In the genomic region with DNA sequence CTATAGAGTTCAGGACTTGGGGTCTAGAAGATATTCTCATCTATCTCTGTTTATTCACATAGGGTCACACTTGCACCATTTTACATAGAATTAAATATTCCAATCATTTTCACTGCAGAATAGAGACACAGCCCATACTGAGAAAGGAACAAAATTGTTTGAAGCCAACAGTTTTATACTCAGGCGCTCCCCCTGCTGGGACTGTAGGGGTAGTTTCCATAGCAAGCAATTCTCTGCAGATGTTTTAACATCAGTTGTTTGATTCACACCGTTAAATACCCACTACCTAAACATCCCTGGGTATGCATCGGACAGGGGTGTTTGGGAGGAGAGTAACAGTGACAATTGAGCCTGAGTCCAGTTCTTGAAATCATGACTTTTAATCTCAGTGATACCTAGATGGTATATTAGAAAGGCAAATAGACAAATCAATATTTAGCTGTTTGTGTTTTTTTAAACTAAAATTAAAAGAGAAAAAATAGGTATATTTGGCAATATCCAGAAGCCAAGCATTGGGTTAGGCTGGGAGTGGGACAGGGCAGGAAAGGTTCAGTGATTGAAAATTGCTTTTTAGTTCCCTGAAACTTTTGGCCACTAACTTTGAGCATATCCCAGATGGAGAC, we compare ENCODE assay signal across 9 cellular contexts.
DNase-seq lines count a peak whose midpoint lies in the region; ATAC-seq and TF ChIP-seq lines count a peak whose summit lies in the region.
"Had no signal": no experiment of that assay in that cellular context is flagged by ENCODE, and none has a peak within 500 bp of the region (broad histone marks: within the 10 kb centered on the region; RNA-seq: fewer than 3 reads in every experiment).

No MANE protein-coding gene starts in this region.

- peak; percentile 64 for TF ChIP-seq CTCF in GM12865 (IDR thresholded peaks at IDR 0.05; ENCODE audit: insufficient read depth, low read depth, low read length, missing control alignments)

- in situ Hi-C loops in ACHN (cut with HindIII; ENCODE audit: low pct_ligation_motif_present, low pct_unique_long_range_greater_than_20kb, low sequenced_read_pairs): no loop called here

- H3K4me3 ChIP-seq in GM12865 (ENCODE audit: low read depth, low read length): no peak overlapping the region

- DNase-seq in ACHN: peak; percentile 14
- peak; percentile 20 for DNase-seq in GM12865 (ENCODE audit: low read depth)
- DNase-seq in NCI-H1694 treated with DMSO at 0.1 percent for 48 hours (lab: John Stamatoyannopoulos, UW): peak; percentile 52
- DNase-seq in activated T-cell treated with anti-CD3 and anti-CD28 coated beads, Interleukin-2, amount 50 U/mL, for 1 hour: peak; percentile 36
- DNase-seq in germinal center (ENCODE audit: low spot score): peak; percentile 43
- peak; percentile 4 to 21 (median 10) for DNase-seq in stimulated activated CD4-positive, alpha-beta T cell treated with anti-CD3 and anti-CD28 coated beads, Interleukin-1b, Interleukin-23, amount 100 ng/mL, for 24 hours (ENCODE audit: low read depth in 4 of 4, low spot score in 1 of 4)

- ATAC-seq in HG03039 (IDR thresholded peaks at IDR 0.05; ENCODE audit: unreplicated experiment): no peak
- no peak for ATAC-seq in HG03565 (IDR thresholded peaks at IDR 0.05; ENCODE audit: unreplicated experiment)
- ATAC-seq: stimulated activated effector memory CD8-positive, alpha-beta T cell treated with anti-CD3 and anti-CD28 coated beads, Interleukin-12 subunit alpha, Interleukin-12 subunit beta, amount 100 ng/mL, for 72 hours had no signal
